ENCODE assay signal across 9 cellular contexts in the genomic region with DNA sequence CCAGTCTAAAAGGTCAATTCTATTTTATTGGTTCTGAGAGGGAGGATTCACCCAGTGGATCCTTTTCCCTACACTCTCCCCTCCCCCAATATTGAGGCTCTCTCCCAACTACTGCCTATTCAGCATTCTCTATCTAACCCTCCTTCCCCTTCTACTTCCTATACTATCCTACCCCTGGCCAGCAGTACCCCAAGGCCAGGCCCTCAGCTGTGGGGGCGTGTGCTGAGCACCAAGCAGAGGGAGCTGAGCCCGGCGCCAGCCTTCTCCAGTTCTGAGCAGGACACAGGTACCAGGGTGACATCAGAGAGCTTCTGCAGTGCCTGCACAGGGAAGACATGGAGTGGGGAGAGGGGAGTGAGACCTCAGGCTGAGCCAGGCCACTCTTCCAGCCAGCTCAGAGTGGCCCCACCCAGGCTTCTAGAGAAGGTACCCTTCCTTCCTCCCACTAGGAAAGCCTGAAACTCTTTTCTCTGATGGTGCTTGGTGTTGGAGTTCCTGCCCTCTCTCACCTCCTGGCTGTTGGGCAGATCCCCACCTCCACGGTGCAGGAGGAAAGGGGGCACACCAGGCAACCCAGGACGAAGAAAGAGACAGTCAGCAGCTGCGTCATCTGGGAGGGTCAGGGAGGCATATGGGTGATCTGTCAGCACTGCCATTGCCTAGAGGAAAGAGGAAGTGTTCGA. TPM values are rescaled to one million over a fixed set of nuclear protein-coding genes. Genes with fewer than 3 reads are reported as not detected.
A peak's percentile ranks its signal among the peaks of the same experiment; 100 is the strongest.
DNase-seq lines count a peak whose midpoint lies in the region; ATAC-seq lines count a peak whose summit lies in the region.
"Had no signal": no experiment of that assay in that cellular context is flagged by ENCODE, and none has a peak within 500 bp of the region (broad histone marks: within the 10 kb centered on the region; RNA-seq: fewer than 3 reads in every experiment).

No MANE protein-coding gene starts in this region.

- ATAC-seq in HG02678 (IDR thresholded peaks at IDR 0.05; ENCODE audit: unreplicated experiment) (peak; percentile 51), HG03095 (IDR thresholded peaks at IDR 0.05; ENCODE audit: unreplicated experiment) (no peak), left lobe of liver (no peak), HG02884 (IDR thresholded peaks at IDR 0.05; ENCODE audit: unreplicated experiment) (no peak)
- peak in 1 of 2 donors; percentile 18 for ATAC-seq in naive thymus-derived CD8-positive, alpha-beta T cell

- H3K9me3 Mint-ChIP-seq in activated T-helper 2 cell treated with anti-CD3 and anti-CD28 coated beads, Interferon-gamma antibody, Interleukin-2, Interleukin-4, amounts not matched to agents 10 μg/mL and 5 μg/mL and 100 μg/mL, durations not matched to agents 14 hours and 24 hours and 36 hours: no peaks in the 10 kb centered on the region
- H3K9me3 Mint-ChIP-seq in naive thymus-derived CD8-positive, alpha-beta T cell: no peaks in the 10 kb centered on the region

- peaks cover 34% of the 10 kb centered on the region for H3K36me3 Mint-ChIP-seq in activated T-helper 2 cell treated with anti-CD3 and anti-CD28 coated beads, Interferon-gamma antibody, Interleukin-2, Interleukin-4, amounts not matched to agents 10 μg/mL and 5 μg/mL and 100 μg/mL, durations not matched to agents 14 hours and 24 hours and 36 hours (ENCODE audit: low read depth)
- peaks cover 0 to 14% (median 3%) of the 10 kb centered on the region in 3 donors for H3K36me3 Mint-ChIP-seq in naive thymus-derived CD8-positive, alpha-beta T cell

- peak; percentile 70 for DNase-seq in GDM1 (lab: John Stamatoyannopoulos, UW)
- no peak for DNase-seq in activated T-helper 2 cell treated with anti-CD3 and anti-CD28 coated beads, Interferon-gamma antibody, Interleukin-2, Interleukin-4, amounts not matched to agents 10 μg/mL and 5 μg/mL and 100 μg/mL, durations not matched to agents 14 hours and 24 hours and 36 hours (ENCODE audit: low spot score)
- peak in 1 of 10 donors; percentile 43 for DNase-seq in naive thymus-derived CD8-positive, alpha-beta T cell
- DNase-seq in left lobe of liver (ENCODE audit: low spot score): no peak
- no peak for DNase-seq in GOT3 (lab: John Stamatoyannopoulos, UW)

- no peaks in the 10 kb centered on the region for H3K27me3 Mint-ChIP-seq in activated T-helper 2 cell treated with anti-CD3 and anti-CD28 coated beads, Interferon-gamma antibody, Interleukin-2, Interleukin-4, amounts not matched to agents 10 μg/mL and 5 μg/mL and 100 μg/mL, durations not matched to agents 14 hours and 24 hours and 36 hours (ENCODE audit: low read depth)
- no peaks in the 10 kb centered on the region for H3K27me3 Mint-ChIP-seq in naive thymus-derived CD8-positive, alpha-beta T cell

- peak overlapping the region; percentile 49 for H3K4me3 Mint-ChIP-seq in activated T-helper 2 cell treated with anti-CD3 and anti-CD28 coated beads, Interferon-gamma antibody, Interleukin-2, Interleukin-4, amounts not matched to agents 10 μg/mL and 5 μg/mL and 100 μg/mL, durations not matched to agents 14 hours and 24 hours and 36 hours (ENCODE audit: low read depth)
- H3K4me3 Mint-ChIP-seq in naive thymus-derived CD8-positive, alpha-beta T cell: peak overlapping the region; percentile 4 to 83 (median 52)

- intact Hi-C loops in activated T-helper 2 cell treated with anti-CD3 and anti-CD28 coated beads, Interferon-gamma antibody, Interleukin-2, Interleukin-4, amounts not matched to agents 10 μg/mL and 5 μg/mL and 100 μg/mL, durations not matched to agents 14 hours and 24 hours and 36 hours (cut with micrococcal nuclease): no loop called here

- POLR2A ChIA-PET in naive thymus-derived CD8-positive, alpha-beta T cell (lab: Charles Lee): interaction anchor here (0.5 to 4.3 kb wide), 6 partner anchors 12 to 103 kb away, joined by 3 to 24 read pairs (median 6); partner anchors contain the start of genes ABHD16A, LSM2 and MSH5

- H3K4me1 Mint-ChIP-seq in activated T-helper 2 cell treated with anti-CD3 and anti-CD28 coated beads, Interferon-gamma antibody, Interleukin-2, Interleukin-4, amounts not matched to agents 10 μg/mL and 5 μg/mL and 100 μg/mL, durations not matched to agents 14 hours and 24 hours and 36 hours (ENCODE audit: low read depth): peaks cover 46% of the 10 kb centered on the region
- peaks cover 21 to 69% (median 62%) of the 10 kb centered on the region in 4 donors for H3K4me1 Mint-ChIP-seq in naive thymus-derived CD8-positive, alpha-beta T cell

- peak overlapping the region; percentile 19 for H3K27ac Mint-ChIP-seq in activated T-helper 2 cell treated with anti-CD3 and anti-CD28 coated beads, Interferon-gamma antibody, Interleukin-2, Interleukin-4, amounts not matched to agents 10 μg/mL and 5 μg/mL and 100 μg/mL, durations not matched to agents 14 hours and 24 hours and 36 hours
- peak overlapping the region in 7 of 10 donors; percentile 12 to 88 (median 72) for H3K27ac Mint-ChIP-seq in naive thymus-derived CD8-positive, alpha-beta T cell

RNA-seq across cellular contexts. Expression of gene DDAH2, which starts 1.9 kb away (rescaled TPM):
- 5.8 and 7.7 TPM in 2 replicates for total RNA-seq in activated T-helper 2 cell treated with anti-CD3 and anti-CD28 coated beads, Interferon-gamma antibody, Interleukin-2, Interleukin-4, amounts not matched to agents 10 μg/mL and 5 μg/mL and 100 μg/mL, durations not matched to agents 14 hours and 24 hours and 36 hours
- 1 to 10 TPM; 3.1 to 5.1 TPM for total RNA-seq in naive thymus-derived CD8-positive, alpha-beta T cell
- 10 to 100 TPM in 2 of 3 donors, 1 to 10 TPM in 1; 8.0 to 14.7 (median 10.3) TPM for polyA plus RNA-seq in naive thymus-derived CD8-positive, alpha-beta T cell
- total RNA-seq in left lobe of liver: 22.2 TPM

RNA-seq across cellular contexts. Expression of gene MPIG6B, which starts 4.0 kb away (rescaled TPM):
- total RNA-seq in activated T-helper 2 cell treated with anti-CD3 and anti-CD28 coated beads, Interferon-gamma antibody, Interleukin-2, Interleukin-4, amounts not matched to agents 10 μg/mL and 5 μg/mL and 100 μg/mL, durations not matched to agents 14 hours and 24 hours and 36 hours: not detected in 2 replicates
- 1 to 10 TPM; 1.4 to 1.9 TPM for total RNA-seq in naive thymus-derived CD8-positive, alpha-beta T cell
- 1 to 10 TPM; 1.2 to 4.9 (median 1.3) TPM for polyA plus RNA-seq in naive thymus-derived CD8-positive, alpha-beta T cell
- total RNA-seq in left lobe of liver: 0.33 TPM
- total RNA-seq: temporal lobe had no signal

RNA-seq across cellular contexts. Expression of gene LY6G6C, which starts 5.6 kb away (rescaled TPM):
- not detected in 2 replicates for total RNA-seq in activated T-helper 2 cell treated with anti-CD3 and anti-CD28 coated beads, Interferon-gamma antibody, Interleukin-2, Interleukin-4, amounts not matched to agents 10 μg/mL and 5 μg/mL and 100 μg/mL, durations not matched to agents 14 hours and 24 hours and 36 hours
- total RNA-seq in naive thymus-derived CD8-positive, alpha-beta T cell: not detected
- polyA plus RNA-seq in naive thymus-derived CD8-positive, alpha-beta T cell: not detected
- total RNA-seq in left lobe of liver: not detected

RNA-seq across cellular contexts. Expression of gene CLIC1, which starts 9.2 kb away (rescaled TPM):
- total RNA-seq in activated T-helper 2 cell treated with anti-CD3 and anti-CD28 coated beads, Interferon-gamma antibody, Interleukin-2, Interleukin-4, amounts not matched to agents 10 μg/mL and 5 μg/mL and 100 μg/mL, durations not matched to agents 14 hours and 24 hours and 36 hours: 412 and 423 TPM in 2 replicates
- total RNA-seq in naive thymus-derived CD8-positive, alpha-beta T cell: 10 to 100 TPM; 23.7 to 27.1 TPM
- 100 to 1,000 TPM in 2 of 3 donors, 10 to 100 TPM in 1; 95.1 to 345 (median 114) TPM for polyA plus RNA-seq in naive thymus-derived CD8-positive, alpha-beta T cell
- total RNA-seq in left lobe of liver: 37.7 TPM

RNA-seq across cellular contexts. Expression of gene LY6G6D, which starts 12.0 kb away (rescaled TPM):
- total RNA-seq in activated T-helper 2 cell treated with anti-CD3 and anti-CD28 coated beads, Interferon-gamma antibody, Interleukin-2, Interleukin-4, amounts not matched to agents 10 μg/mL and 5 μg/mL and 100 μg/mL, durations not matched to agents 14 hours and 24 hours and 36 hours: not detected in 2 replicates
- total RNA-seq in naive thymus-derived CD8-positive, alpha-beta T cell: not detected
- polyA plus RNA-seq in naive thymus-derived CD8-positive, alpha-beta T cell: not detected
- total RNA-seq in left lobe of liver: not detected
